Comparison of ENCODE assay signal across 1 cellular context in the genomic region with DNA sequence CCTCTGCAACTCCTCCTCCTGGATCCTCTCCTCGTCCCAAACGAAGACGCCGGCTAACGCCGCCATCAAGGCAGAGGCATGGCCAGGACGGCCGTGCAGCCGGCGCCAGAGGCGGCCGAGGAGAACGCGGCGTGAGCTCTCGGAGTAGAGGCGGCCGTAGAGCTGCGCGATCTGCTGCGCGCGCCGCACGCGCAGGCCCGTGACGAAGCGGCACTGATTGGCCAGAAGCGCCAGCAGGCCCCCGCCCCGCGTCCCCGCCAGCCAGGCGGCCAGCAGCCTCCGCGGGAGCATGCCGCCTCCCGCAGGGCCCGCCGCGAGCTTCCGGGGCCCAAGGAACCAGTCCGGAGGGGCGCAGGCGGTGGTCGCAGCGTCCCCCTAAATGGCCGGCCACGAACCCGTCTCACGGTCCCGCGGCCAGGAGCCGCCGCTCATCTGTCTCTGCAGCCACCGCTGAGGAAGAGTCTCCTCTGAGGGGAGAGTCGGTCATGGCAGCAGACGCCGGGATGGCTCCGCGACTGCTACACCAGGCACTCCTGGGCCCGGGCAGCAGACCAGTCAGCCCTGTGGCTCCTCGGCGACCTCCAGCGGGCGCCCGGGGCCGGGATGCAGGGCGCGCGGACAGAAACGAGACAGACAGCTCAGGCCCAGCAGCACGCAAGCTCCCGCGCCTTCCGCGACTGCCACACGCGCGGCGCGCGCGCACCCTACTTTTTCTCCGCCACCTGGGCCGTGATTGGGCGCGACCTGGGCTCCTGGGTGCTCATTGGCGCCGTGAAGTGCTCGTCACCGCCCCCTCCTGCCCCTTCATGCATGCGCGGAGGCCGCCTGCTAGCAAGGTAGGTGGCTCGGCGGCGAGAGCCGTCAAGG.
TF ChIP-seq lines count a peak whose summit lies in the region.

A gene with protein sequence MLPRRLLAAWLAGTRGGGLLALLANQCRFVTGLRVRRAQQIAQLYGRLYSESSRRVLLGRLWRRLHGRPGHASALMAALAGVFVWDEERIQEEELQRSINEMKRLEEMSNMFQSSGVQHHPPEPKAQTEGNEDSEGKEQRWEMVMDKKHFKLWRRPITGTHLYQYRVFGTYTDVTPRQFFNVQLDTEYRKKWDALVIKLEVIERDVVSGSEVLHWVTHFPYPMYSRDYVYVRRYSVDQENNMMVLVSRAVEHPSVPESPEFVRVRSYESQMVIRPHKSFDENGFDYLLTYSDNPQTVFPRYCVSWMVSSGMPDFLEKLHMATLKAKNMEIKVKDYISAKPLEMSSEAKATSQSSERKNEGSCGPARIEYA (minus strand): TSS at position 684 of the 867 bp plus-strand sequence. CDS start 393 bp downstream, at position 291.

TF ChIP-seq in K562, 482 proteins besides CTCF, POLR2A, EP300 and RAD21 (continued from another document and continues in another):
- TF ChIP-seq ELF2 (CRISPR knock-in tag; IDR thresholded peaks at IDR 0.05) (peak; percentile 67; the same call in 1 of the 2 replicates), TAF1 (IDR thresholded peaks at IDR 0.05; ENCODE audit: control insufficient read depth, extremely low read depth, insufficient read depth, low read length, severe bottlenecking) (peak; percentile 81), NR3C1 (CRISPR knock-in tag; IDR thresholded peaks at IDR 0.05) (no peak; the same call in 1 of the 2 replicates), SRSF9 (IDR thresholded peaks at IDR 0.05; ENCODE audit: borderline replicate concordance, low read depth, low read length) (no peak), BRD9 (IDR thresholded peaks at IDR 0.05; ENCODE audit: low read depth, partially characterized antibody) (no peak), SOX6 (IDR thresholded peaks at IDR 0.05) (peak; percentile 29; the same call in 1 of the 2 replicates), TSC22D4 (tag; IDR thresholded peaks at IDR 0.05) (no peak), BCL6 (CRISPR knock-in tag; IDR thresholded peaks at IDR 0.05) (no peak), GATA2 (CRISPR knock-in tag; IDR thresholded peaks at IDR 0.05) (no peak), SRSF7 (optimal IDR thresholded peaks at IDR 0.05; ENCODE audit: low read depth, low read length) (no peak), MTA3 (IDR thresholded peaks at IDR 0.05; ENCODE audit: borderline replicate concordance) (peak; percentile 91; the same call in 1 of the 2 replicates), ZNF184 (CRISPR knock-in tag; IDR thresholded peaks at IDR 0.05) (no peak), RBBP5 (IDR thresholded peaks at IDR 0.05; ENCODE audit: borderline replicate concordance, insufficient read depth, low read length, poor library complexity, severe bottlenecking) (peak; percentile 88), CHD1 (IDR thresholded peaks at IDR 0.05; ENCODE audit: low read length) (no peak), HNRNPLL (IDR thresholded peaks at IDR 0.05; ENCODE audit: low read depth, low read length, poor library complexity, severe bottlenecking) (peak; percentile 88), FOXM1 (IDR thresholded peaks at IDR 0.05; ENCODE audit: low read depth) (no peak), FOXM1 (CRISPR knock-in tag; IDR thresholded peaks at IDR 0.05; ENCODE audit: low read depth) (0 out of 2 replicates have a peak, but pooled peaks have one; percentile 29), HDAC6 (IDR thresholded peaks at IDR 0.05; ENCODE audit: low read depth, low read length) (no peak), BHLHE40 (IDR thresholded peaks at IDR 0.05; ENCODE audit: low read length) (peak; percentile 96), CREB1 (IDR thresholded peaks at IDR 0.05) (peak; percentile 73; the same call in 1 of the 2 replicates), CREB1 (CRISPR knock-in tag; IDR thresholded peaks at IDR 0.05) (peak; percentile 82), PPARD (CRISPR knock-in tag; IDR thresholded peaks at IDR 0.05) (no peak), POLR2AphosphoS5 (IDR thresholded peaks at IDR 0.05; ENCODE audit: control insufficient read depth, insufficient read depth, low read depth, low read length) (peak; percentile 85), CBX8 (IDR thresholded peaks at IDR 0.05; ENCODE audit: borderline replicate concordance, extremely low read depth, low read depth, low read length, poor library complexity, severe bottlenecking) (no peak), ZNF696 (CRISPR knock-in tag; conservative IDR thresholded peaks at IDR 0.05) (no peak), ZNF3 (CRISPR knock-in tag; IDR thresholded peaks at IDR 0.05) (no peak), ZNF41 (CRISPR knock-in tag; conservative IDR thresholded peaks at IDR 0.05) (no peak), ZBTB1 (CRISPR knock-in tag; IDR thresholded peaks at IDR 0.05; ENCODE audit: borderline replicate concordance, low read depth) (peak; percentile 17; the same call in 1 of the 2 replicates), HNRNPK (IDR thresholded peaks at IDR 0.05; ENCODE audit: low read depth, low read length, poor library complexity, severe bottlenecking) (no peak), ETV5 (CRISPR knock-in tag; IDR thresholded peaks at IDR 0.05; ENCODE audit: low read depth) (peak; percentile 36; the same call in 1 of the 2 replicates), GATAD2A (IDR thresholded peaks at IDR 0.05) (no peak), NCOR1 (IDR thresholded peaks at IDR 0.05) (0 out of 2 replicates have a peak, but pooled peaks have one; percentile 10), MXI1 (IDR thresholded peaks at IDR 0.05; ENCODE audit: low read depth, low read length) (no peak; the same call in 1 of the 2 replicates), TRIM24 (IDR thresholded peaks at IDR 0.05) (peak in 1 of 2 experiments; percentile 29; a peak in 1 of 4 replicates), HDAC3 (IDR thresholded peaks at IDR 0.05; ENCODE audit: borderline replicate concordance, partially characterized antibody) (no peak), ZEB2 (IDR thresholded peaks at IDR 0.05) (no peak), ZNF778 (CRISPR knock-in tag; IDR thresholded peaks at IDR 0.05) (no peak), RBM15 (IDR thresholded peaks at IDR 0.05; ENCODE audit: insufficient read depth, low read length) (no peak), MAFK (IDR thresholded peaks at IDR 0.05; ENCODE audit: low read length) (no peak), POLR2G (IDR thresholded peaks at IDR 0.05; ENCODE audit: low read depth, low read length) (peak; percentile 98), MECOM (CRISPR knock-in tag; IDR thresholded peaks at IDR 0.05) (no peak), NFIC (IDR thresholded peaks at IDR 0.05) (peak; percentile 37; the same call in 1 of the 2 replicates), SMARCC2 (IDR thresholded peaks at IDR 0.05; ENCODE audit: low read depth) (no peak), HOXB6 (CRISPR knock-in tag; IDR thresholded peaks at IDR 0.05; ENCODE audit: borderline replicate concordance) (no peak), MEF2A (IDR thresholded peaks at IDR 0.05; ENCODE audit: control insufficient read depth, low read depth, low read length) (no peak), HSF4 (CRISPR knock-in tag; IDR thresholded peaks at IDR 0.05; ENCODE audit: borderline replicate concordance) (no peak), TBL1XR1 (IDR thresholded peaks at IDR 0.05; ENCODE audit: low read length in 2 of 2) (no peak), NUFIP1 (IDR thresholded peaks at IDR 0.05; ENCODE audit: partially characterized antibody) (no peak), NR4A1 (CRISPR knock-in tag; IDR thresholded peaks at IDR 0.05) (no peak), NR4A1 (tag; IDR thresholded peaks at IDR 0.05) (no peak)
- TF ChIP-seq, protein P1, sequence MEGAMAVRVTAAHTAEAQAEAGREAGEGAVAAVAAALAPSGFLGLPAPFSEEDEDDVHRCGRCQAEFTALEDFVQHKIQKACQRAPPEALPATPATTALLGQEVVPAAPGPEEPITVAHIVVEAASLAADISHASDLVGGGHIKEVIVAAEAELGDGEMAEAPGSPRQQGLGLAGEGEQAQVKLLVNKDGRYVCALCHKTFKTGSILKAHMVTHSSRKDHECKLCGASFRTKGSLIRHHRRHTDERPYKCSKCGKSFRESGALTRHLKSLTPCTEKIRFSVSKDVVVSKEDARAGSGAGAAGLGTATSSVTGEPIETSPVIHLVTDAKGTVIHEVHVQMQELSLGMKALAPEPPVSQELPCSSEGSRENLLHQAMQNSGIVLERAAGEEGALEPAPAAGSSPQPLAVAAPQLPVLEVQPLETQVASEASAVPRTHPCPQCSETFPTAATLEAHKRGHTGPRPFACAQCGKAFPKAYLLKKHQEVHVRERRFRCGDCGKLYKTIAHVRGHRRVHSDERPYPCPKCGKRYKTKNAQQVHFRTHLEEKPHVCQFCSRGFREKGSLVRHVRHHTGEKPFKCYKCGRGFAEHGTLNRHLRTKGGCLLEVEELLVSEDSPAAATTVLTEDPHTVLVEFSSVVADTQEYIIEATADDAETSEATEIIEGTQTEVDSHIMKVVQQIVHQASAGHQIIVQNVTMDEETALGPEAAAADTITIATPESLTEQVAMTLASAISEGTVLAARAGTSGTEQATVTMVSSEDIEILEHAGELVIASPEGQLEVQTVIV (CRISPR knock-in tag; IDR thresholded peaks at IDR 0.05; ENCODE audit: borderline replicate concordance), result no peak
- TF ChIP-seq, protein P2, sequence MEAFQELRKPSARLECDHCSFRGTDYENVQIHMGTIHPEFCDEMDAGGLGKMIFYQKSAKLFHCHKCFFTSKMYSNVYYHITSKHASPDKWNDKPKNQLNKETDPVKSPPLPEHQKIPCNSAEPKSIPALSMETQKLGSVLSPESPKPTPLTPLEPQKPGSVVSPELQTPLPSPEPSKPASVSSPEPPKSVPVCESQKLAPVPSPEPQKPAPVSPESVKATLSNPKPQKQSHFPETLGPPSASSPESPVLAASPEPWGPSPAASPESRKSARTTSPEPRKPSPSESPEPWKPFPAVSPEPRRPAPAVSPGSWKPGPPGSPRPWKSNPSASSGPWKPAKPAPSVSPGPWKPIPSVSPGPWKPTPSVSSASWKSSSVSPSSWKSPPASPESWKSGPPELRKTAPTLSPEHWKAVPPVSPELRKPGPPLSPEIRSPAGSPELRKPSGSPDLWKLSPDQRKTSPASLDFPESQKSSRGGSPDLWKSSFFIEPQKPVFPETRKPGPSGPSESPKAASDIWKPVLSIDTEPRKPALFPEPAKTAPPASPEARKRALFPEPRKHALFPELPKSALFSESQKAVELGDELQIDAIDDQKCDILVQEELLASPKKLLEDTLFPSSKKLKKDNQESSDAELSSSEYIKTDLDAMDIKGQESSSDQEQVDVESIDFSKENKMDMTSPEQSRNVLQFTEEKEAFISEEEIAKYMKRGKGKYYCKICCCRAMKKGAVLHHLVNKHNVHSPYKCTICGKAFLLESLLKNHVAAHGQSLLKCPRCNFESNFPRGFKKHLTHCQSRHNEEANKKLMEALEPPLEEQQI (IDR thresholded peaks at IDR 0.05), result no peak
- TF ChIP-seq, protein P3, sequence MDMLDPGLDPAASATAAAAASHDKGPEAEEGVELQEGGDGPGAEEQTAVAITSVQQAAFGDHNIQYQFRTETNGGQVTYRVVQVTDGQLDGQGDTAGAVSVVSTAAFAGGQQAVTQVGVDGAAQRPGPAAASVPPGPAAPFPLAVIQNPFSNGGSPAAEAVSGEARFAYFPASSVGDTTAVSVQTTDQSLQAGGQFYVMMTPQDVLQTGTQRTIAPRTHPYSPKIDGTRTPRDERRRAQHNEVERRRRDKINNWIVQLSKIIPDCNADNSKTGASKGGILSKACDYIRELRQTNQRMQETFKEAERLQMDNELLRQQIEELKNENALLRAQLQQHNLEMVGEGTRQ (CRISPR knock-in tag; IDR thresholded peaks at IDR 0.05), result no peak
- TF ChIP-seq, protein P4, sequence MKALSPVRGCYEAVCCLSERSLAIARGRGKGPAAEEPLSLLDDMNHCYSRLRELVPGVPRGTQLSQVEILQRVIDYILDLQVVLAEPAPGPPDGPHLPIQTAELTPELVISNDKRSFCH (CRISPR knock-in tag; IDR thresholded peaks at IDR 0.05), result no peak
- TF ChIP-seq, protein P4 (tag; IDR thresholded peaks at IDR 0.05), result peak; percentile 77
- TF ChIP-seq, protein P5, sequence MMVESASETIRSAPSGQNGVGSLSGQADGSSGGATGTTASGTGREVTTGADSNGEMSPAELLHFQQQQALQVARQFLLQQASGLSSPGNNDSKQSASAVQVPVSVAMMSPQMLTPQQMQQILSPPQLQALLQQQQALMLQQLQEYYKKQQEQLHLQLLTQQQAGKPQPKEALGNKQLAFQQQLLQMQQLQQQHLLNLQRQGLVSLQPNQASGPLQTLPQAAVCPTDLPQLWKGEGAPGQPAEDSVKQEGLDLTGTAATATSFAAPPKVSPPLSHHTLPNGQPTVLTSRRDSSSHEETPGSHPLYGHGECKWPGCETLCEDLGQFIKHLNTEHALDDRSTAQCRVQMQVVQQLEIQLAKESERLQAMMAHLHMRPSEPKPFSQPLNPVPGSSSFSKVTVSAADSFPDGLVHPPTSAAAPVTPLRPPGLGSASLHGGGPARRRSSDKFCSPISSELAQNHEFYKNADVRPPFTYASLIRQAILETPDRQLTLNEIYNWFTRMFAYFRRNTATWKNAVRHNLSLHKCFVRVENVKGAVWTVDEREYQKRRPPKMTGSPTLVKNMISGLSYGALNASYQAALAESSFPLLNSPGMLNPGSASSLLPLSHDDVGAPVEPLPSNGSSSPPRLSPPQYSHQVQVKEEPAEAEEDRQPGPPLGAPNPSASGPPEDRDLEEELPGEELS (CRISPR knock-in tag; IDR thresholded peaks at IDR 0.05; ENCODE audit: borderline replicate concordance), result 0 out of 2 replicates have a peak, but pooled peaks have one; percentile 74
- TF ChIP-seq, protein P6, sequence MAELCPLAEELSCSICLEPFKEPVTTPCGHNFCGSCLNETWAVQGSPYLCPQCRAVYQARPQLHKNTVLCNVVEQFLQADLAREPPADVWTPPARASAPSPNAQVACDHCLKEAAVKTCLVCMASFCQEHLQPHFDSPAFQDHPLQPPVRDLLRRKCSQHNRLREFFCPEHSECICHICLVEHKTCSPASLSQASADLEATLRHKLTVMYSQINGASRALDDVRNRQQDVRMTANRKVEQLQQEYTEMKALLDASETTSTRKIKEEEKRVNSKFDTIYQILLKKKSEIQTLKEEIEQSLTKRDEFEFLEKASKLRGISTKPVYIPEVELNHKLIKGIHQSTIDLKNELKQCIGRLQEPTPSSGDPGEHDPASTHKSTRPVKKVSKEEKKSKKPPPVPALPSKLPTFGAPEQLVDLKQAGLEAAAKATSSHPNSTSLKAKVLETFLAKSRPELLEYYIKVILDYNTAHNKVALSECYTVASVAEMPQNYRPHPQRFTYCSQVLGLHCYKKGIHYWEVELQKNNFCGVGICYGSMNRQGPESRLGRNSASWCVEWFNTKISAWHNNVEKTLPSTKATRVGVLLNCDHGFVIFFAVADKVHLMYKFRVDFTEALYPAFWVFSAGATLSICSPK (IDR thresholded peaks at IDR 0.05; ENCODE audit: borderline replicate concordance), result no peak
- TF ChIP-seq, protein P7, sequence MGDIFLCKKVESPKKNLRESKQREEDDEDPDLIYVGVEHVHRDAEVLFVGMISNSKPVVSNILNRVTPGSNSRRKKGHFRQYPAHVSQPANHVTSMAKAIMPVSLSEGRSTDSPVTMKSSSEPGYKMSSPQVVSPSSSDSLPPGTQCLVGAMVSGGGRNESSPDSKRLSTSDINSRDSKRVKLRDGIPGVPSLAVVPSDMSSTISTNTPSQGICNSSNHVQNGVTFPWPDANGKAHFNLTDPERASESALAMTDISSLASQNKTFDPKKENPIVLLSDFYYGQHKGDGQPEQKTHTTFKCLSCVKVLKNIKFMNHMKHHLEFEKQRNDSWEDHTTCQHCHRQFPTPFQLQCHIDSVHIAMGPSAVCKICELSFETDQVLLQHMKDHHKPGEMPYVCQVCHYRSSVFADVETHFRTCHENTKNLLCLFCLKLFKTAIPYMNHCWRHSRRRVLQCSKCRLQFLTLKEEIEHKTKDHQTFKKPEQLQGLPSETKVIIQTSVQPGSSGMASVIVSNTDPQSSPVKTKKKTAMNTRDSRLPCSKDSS (IDR thresholded peaks at IDR 0.05; ENCODE audit: low read depth, partially characterized antibody), result no peak
